In the genomic region with DNA sequence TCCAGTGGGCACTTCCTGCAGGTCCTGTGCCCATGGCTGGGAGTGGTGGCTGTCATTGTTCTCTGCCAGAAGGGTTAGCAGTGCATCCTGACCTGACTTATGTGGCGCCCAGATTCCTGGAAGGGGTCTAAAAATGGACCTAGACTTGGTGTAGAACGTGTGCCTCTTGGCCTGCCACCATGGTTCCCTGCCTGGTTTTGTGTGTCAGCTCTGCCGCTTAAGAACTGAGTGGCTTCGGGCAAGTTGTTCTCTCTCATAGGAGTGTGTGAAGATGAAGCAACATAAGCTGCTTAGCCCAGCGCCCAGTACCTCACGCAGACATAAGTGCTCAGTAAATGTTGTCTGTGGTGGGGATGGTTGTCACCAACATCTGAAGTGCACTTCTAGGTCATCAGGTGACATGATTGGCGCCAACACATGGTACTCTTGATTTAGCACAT, we compare ENCODE assay signal across 8 cellular contexts. TPM values are rescaled to one million over a fixed set of nuclear protein-coding genes. Genes with fewer than 3 reads are reported as not detected.
DNase-seq lines count a peak whose midpoint lies in the region; FAIRE-seq and TF ChIP-seq lines count a peak whose summit lies in the region.

No MANE protein-coding gene starts in this region.

- WGBS in mesenchymal stem cell = 100% methylated on average over 7 of the region's 7 CpGs

- H2BK5ac ChIP-seq in mesenchymal stem cell (ENCODE audit: low read depth, low read length, poor library complexity, severe bottlenecking) = peak overlapping the region; percentile 81

- H2BK12ac ChIP-seq in mesenchymal stem cell (ENCODE audit: low read length in 2 of 2) = peak overlapping the region; percentile 40 to 86

- H3K4ac ChIP-seq in mesenchymal stem cell (ENCODE audit: low read depth in 1 of 2, low read length in 2 of 2) = peak overlapping the region; percentile 57 to 64

- peak overlapping the region; percentile 0 for H3K9ac ChIP-seq in mesenchymal stem cell (ENCODE audit: low read length)

- H3K4me3 ChIP-seq in A673 (ENCODE audit: low read depth, low read length, poor library complexity, severe bottlenecking) (no peak overlapping the region), ascending aorta (peak overlapping the region in 1 of 2 donors; percentile 31), mesenchymal stem cell (ENCODE audit: insufficient read depth in 1 of 2, low read depth in 1 of 2, low read length in 2 of 2) (no peak overlapping the region)

- H3K79me1 ChIP-seq in mesenchymal stem cell (replicated peaks; ENCODE audit: low read length, poor library complexity, severe bottlenecking) = peaks cover 18% of the 10 kb centered on the region

- intact Hi-C loops in A673 (cut with micrococcal nuclease; ENCODE audit: unreplicated experiment) (no loop called here), ascending aorta (cut with DNase I) (no loop called here)

- H2AK5ac ChIP-seq in mesenchymal stem cell (ENCODE audit: low read length, severe bottlenecking) = peak overlapping the region; percentile 96

- H3K27me3 ChIP-seq in A673 (replicated peaks; ENCODE audit: insufficient read depth, low read depth, low read length, poor library complexity) = no peaks in the 10 kb centered on the region
- H3K27me3 ChIP-seq in ascending aorta = no peaks in the 10 kb centered on the region
- no peaks in the 10 kb centered on the region for H3K27me3 ChIP-seq in mesenchymal stem cell (ENCODE audit: control insufficient read depth in 1 of 2, insufficient read depth in 1 of 2, low read length in 2 of 2)

- peak overlapping the region; percentile 10 to 80 for H3K18ac ChIP-seq in mesenchymal stem cell (ENCODE audit: low read depth in 1 of 2, low read length in 2 of 2)

- H3K14ac ChIP-seq in mesenchymal stem cell (ENCODE audit: low read length in 2 of 2) = no peak overlapping the region

- H2BK120ac ChIP-seq in mesenchymal stem cell (ENCODE audit: low read depth, low read length) = peak overlapping the region; percentile 42

- no peak overlapping the region for H3K4me2 ChIP-seq in mesenchymal stem cell (ENCODE audit: low read length, poor library complexity, severe bottlenecking)

- peak overlapping the region; percentile 86 for H3K27ac ChIP-seq in A673 (ENCODE audit: low read depth, low read length, poor library complexity, severe bottlenecking)
- peak overlapping the region; percentile 74 to 86 for H3K27ac ChIP-seq in ascending aorta
- peak overlapping the region; percentile 97 for H3K27ac ChIP-seq in mesenchymal stem cell (ENCODE audit: low read length, poor library complexity, severe bottlenecking)

- DNase-seq in A673 (ENCODE audit: low spot score) (no peak), LHCN-M2 (ENCODE audit: low read depth) (peak; percentile 40), ascending aorta (ENCODE audit: low spot score in 2 of 2) (no peak), mesenchymal stem cell (no peak), HTR-8/SVneo (ENCODE audit: insufficient read length, low spot score) (no peak), NCI-H2227 (lab: John Stamatoyannopoulos, UW; ENCODE audit: unreplicated experiment) (no peak), activated gamma-delta T cell (lab: John Stamatoyannopoulos, UW) (no peak), T-helper 9 cell (no peak)

- H4K8ac ChIP-seq in mesenchymal stem cell (ENCODE audit: low read length) = peak overlapping the region; percentile 16

- H3K23ac ChIP-seq in mesenchymal stem cell (ENCODE audit: low read length in 2 of 2) = no peak overlapping the region

- no peak overlapping the region for H2BK15ac ChIP-seq in mesenchymal stem cell (ENCODE audit: low read depth, poor library complexity, severe bottlenecking)

- no peak overlapping the region for H2AFZ ChIP-seq in mesenchymal stem cell (ENCODE audit: low read depth, low read length)

- CTCF ChIA-PET in A673 (lab: Charles Lee) = no interaction called here

- FAIRE-seq in HTR-8/SVneo (lab: Jason Lieb, UNC) = no peak

- no peaks in the 10 kb centered on the region for H3K9me3 ChIP-seq in A673 (ENCODE audit: low read depth, low read length, poor library complexity, severe bottlenecking)
- no peaks in the 10 kb centered on the region for H3K9me3 ChIP-seq in ascending aorta
- H3K9me3 ChIP-seq in mesenchymal stem cell (ENCODE audit: control insufficient read depth, low read length) = no peaks in the 10 kb centered on the region

- TF ChIP-seq CTCF in A673 (conservative IDR thresholded peaks at IDR 0.05; ENCODE audit: low read depth, low read length) = no peak
- no peak for TF ChIP-seq CTCF in ascending aorta (IDR thresholded peaks at IDR 0.05)

- H3K36me3 ChIP-seq in A673 (ENCODE audit: insufficient read depth, low read length, poor library complexity, severe bottlenecking) = peaks cover 6% of the 10 kb centered on the region
- H3K36me3 ChIP-seq in ascending aorta = peaks cover 0 to 15% of the 10 kb centered on the region in 2 donors
- H3K36me3 ChIP-seq in mesenchymal stem cell (ENCODE audit: control insufficient read depth in 1 of 2, insufficient read depth in 2 of 2, low read depth in 1 of 2, low read length in 2 of 2) = peaks cover 27 to 61% of the 10 kb centered on the region in 2 experiments

- POLR2A ChIA-PET in A673 (lab: Charles Lee; ENCODE audit: low non-redundant PET) = no interaction called here

- peaks cover 31% of the 10 kb centered on the region for H3K4me1 ChIP-seq in A673 (ENCODE audit: insufficient read depth, low read length, poor library complexity, severe bottlenecking)
- H3K4me1 ChIP-seq in ascending aorta = peaks cover 10 to 25% of the 10 kb centered on the region in 2 donors
- peaks cover 31% of the 10 kb centered on the region for H3K4me1 ChIP-seq in mesenchymal stem cell (ENCODE audit: control insufficient read depth, insufficient read depth, low read depth, low read length)

- no TSS peak for BruUV-seq in A673 (replicated peaks; lab: Mats Ljungman, UMichigan)

- H4K91ac ChIP-seq in mesenchymal stem cell (ENCODE audit: low read length) = peak overlapping the region; percentile 78

RNA-seq across cellular contexts. Expression of a gene that starts 52.1 kb away (rescaled TPM):
- 47.4 and 47.8 TPM in 2 replicates for total RNA-seq in A673 (2021)
- total RNA-seq in LHCN-M2 (2014; rRNA removed) = 57.1 and 58.3 TPM in 2 replicates
- polyA plus RNA-seq in LHCN-M2 (2012) = 38.9 TPM
- total RNA-seq in ascending aorta = 30.2 TPM
- 66.8 TPM for polyA plus RNA-seq in mesenchymal stem cell (2013, experiment 1 of 2)
- polyA plus RNA-seq in mesenchymal stem cell (2013, experiment 2 of 2) = 65.2 TPM
